Comparison of ENCODE assay signal across 30 cellular contexts in the genomic region with DNA sequence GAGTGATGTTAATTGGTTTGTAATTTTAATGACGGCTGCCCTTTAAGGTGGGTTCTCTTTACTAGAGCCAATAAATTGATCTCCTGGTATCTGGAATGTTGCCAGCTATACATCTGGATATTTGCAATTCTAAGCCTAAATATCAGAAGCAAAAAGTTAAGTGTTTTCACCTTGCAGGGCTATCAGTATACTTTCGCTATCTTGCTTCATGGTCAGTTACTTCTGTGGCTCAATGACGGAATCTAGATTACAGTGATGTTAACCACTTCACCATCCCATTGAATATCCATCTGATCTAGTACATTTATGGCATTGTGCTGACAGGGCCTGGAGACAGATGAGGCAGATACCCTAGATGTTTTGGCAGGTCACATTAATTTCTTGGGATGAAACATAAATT. TPM values are rescaled to one million over a fixed set of nuclear protein-coding genes. Genes with fewer than 3 reads are reported as not detected.
"Had no signal": no experiment of that assay in that cellular context is flagged by ENCODE, and none has a peak within 500 bp of the region (broad histone marks: within the 10 kb centered on the region; RNA-seq: fewer than 3 reads in every experiment).

No MANE protein-coding gene starts in this region.

- H3K27ac ChIP-seq: KMS-11, VCaP had no signal

- H3K4me1 Mint-ChIP-seq: activated CD4-positive, alpha-beta T cell treated with anti-CD3 and anti-CD28 coated beads, Interleukin-2, amount 10 ng/mL, durations not matched to agents 24 days and 14 days; activated T-helper 17 cell treated with anti-CD3 and anti-CD28 coated beads, Interleukin-2, amount 50 U/mL, for 72 hours had no signal

- H3K27ac Mint-ChIP-seq: activated CD4-positive, alpha-beta T cell treated with anti-CD3 and anti-CD28 coated beads, Interleukin-2, amount 10 ng/mL, durations not matched to agents 24 days and 14 days; activated CD8-positive, alpha-beta T cell treated with anti-CD3 and anti-CD28 coated beads for 36 hours; activated naive CD8-positive, alpha-beta T cell treated with anti-CD3 and anti-CD28 coated beads for 36 hours; activated T-cell treated with anti-CD3 and anti-CD28 coated beads, Interleukin-2, amount 50 U/mL, for 72 hours; activated T-helper 17 cell treated with anti-CD3 and anti-CD28 coated beads, Interleukin-2, amount 50 U/mL, for 72 hours had no signal

- H3K4me3 ChIP-seq: cardiac muscle cell had no signal

- H3K36me3 ChIP-seq: cardiac muscle cell had no signal

- H3K36me3 Mint-ChIP-seq: activated naive CD8-positive, alpha-beta T cell treated with anti-CD3 and anti-CD28 coated beads for 36 hours had no signal

- H3K4me3 Mint-ChIP-seq: activated CD4-positive, alpha-beta T cell treated with anti-CD3 and anti-CD28 coated beads, Interleukin-2, amount 10 ng/mL, durations not matched to agents 24 days and 14 days; activated CD8-positive, alpha-beta T cell treated with anti-CD3 and anti-CD28 coated beads for 36 hours; activated naive CD8-positive, alpha-beta T cell treated with anti-CD3 and anti-CD28 coated beads for 36 hours; activated T-cell treated with anti-CD3 and anti-CD28 coated beads, Interleukin-2, amount 50 U/mL, for 72 hours; activated T-helper 17 cell treated with anti-CD3 and anti-CD28 coated beads, Interleukin-2, amount 50 U/mL, for 72 hours had no signal

- H3K4me2 ChIP-seq: KMS-11 had no signal

- ATAC-seq: activated CD8-positive, alpha-beta T cell treated with anti-CD3 and anti-CD28 coated beads for 36 hours; activated T-cell treated with anti-CD3 and anti-CD28 coated beads, Interleukin-2, amount 50 U/mL, for 72 hours; activated T-helper 17 cell treated with anti-CD3 and anti-CD28 coated beads, Interleukin-2, amount 50 U/mL, for 72 hours had no signal

- H3K9ac ChIP-seq: KMS-11 had no signal

- H3K9me3 Mint-ChIP-seq: activated CD4-positive, alpha-beta T cell treated with anti-CD3 and anti-CD28 coated beads, Interleukin-2, amount 10 ng/mL, durations not matched to agents 24 days and 14 days; activated CD8-positive, alpha-beta T cell treated with anti-CD3 and anti-CD28 coated beads for 36 hours; activated naive CD8-positive, alpha-beta T cell treated with anti-CD3 and anti-CD28 coated beads for 36 hours; activated T-helper 17 cell treated with anti-CD3 and anti-CD28 coated beads, Interleukin-2, amount 50 U/mL, for 72 hours had no signal

- DNase-seq: activated CD4-positive, alpha-beta T cell treated with anti-CD3 and anti-CD28 coated beads, Interleukin-2, amount 10 ng/mL, durations not matched to agents 24 days and 14 days; activated CD4-positive, alpha-beta T cell treated with anti-CD3 and anti-CD28 coated beads, Interleukin-2, amount 50 U/mL, for 4 hours; activated CD4-positive, CD25-positive, alpha-beta regulatory T cell; activated CD8-positive, alpha-beta T cell treated with anti-CD3 and anti-CD28 coated beads for 36 hours; activated effector memory CD4-positive, alpha-beta T cell treated with anti-CD3 and anti-CD28 coated beads, Interleukin-2, amount 50 U/mL, for 16 hours; activated naive CD4-positive, alpha-beta T cell; activated naive CD4-positive, alpha-beta T cell treated with anti-CD3 and anti-CD28 coated beads, Interleukin-2, amount 50 U/mL, for 16 hours; activated naive CD8-positive, alpha-beta T cell treated with anti-CD3 and anti-CD28 coated beads for 36 hours; activated T-cell treated with anti-CD3 and anti-CD28 coated beads, Interleukin-2, amount 50 U/mL, for 1 hour; activated T-cell treated with anti-CD3 and anti-CD28 coated beads, Interleukin-2, amount 50 U/mL, for 72 hours; amniotic stem cell; aorta; cerebellar nuclear complex; MM.1S; NCI-H1092; NCI-H1436 treated with DMSO at 0.1 percent for 48 hours; NCI-H1694 treated with DMSO at 0.1 percent for 48 hours; NCI-H2029; NCI-H345; NCI-H524 treated with DMSO at 0.1 percent for 48 hours; Right ventricle myocardium superior; T-helper 1 cell; T-helper 2 cell; T-helper 9 cell had no signal

RNA-seq across cellular contexts. Expression of a gene that starts 28.3 kb away (rescaled TPM):
- total RNA-seq: cardiac muscle cell, LHCN-M2, NCI-H460 had no signal
- polyA plus RNA-seq: cardiac muscle cell had no signal

RNA-seq across cellular contexts. Expression of a gene that starts 42.0 kb away (rescaled TPM):
- total RNA-seq: cardiac muscle cell, LHCN-M2, NCI-H460 had no signal
- polyA plus RNA-seq: cardiac muscle cell had no signal
